In genomic region chr19:14003279-14004051, GRCh38 we compare ENCODE assay signal across 9 cellular contexts. TPM values are rescaled to one million over a fixed set of nuclear protein-coding genes. Genes with fewer than 3 reads are reported as not detected.
DNase-seq lines count a peak whose midpoint lies in the region; ATAC-seq, FAIRE-seq and TF ChIP-seq lines count a peak whose summit lies in the region.
"Had no signal": no experiment of that assay in that cellular context is flagged by ENCODE, and none has a peak within 500 bp of the region (broad histone marks: within the 10 kb centered on the region; RNA-seq: fewer than 3 reads in every experiment).

No MANE protein-coding gene starts in this region.

- peaks cover 49% of the 10 kb centered on the region for H3K4me1 Mint-ChIP-seq in activated CD4-positive, alpha-beta T cell treated with anti-CD3 and anti-CD28 coated beads, Interleukin-2, amount 10 ng/mL, durations not matched to agents 24 days and 14 days
- H3K4me1 Mint-ChIP-seq in astrocyte (ENCODE audit: low read depth, unreplicated experiment) = peaks cover 14% of the 10 kb centered on the region

- no peak overlapping the region for H3K9ac ChIP-seq in astrocyte (ENCODE audit: low read length)

- intact Hi-C loops in activated CD4-positive, alpha-beta T cell treated with anti-CD3 and anti-CD28 coated beads, Interleukin-2, amount 10 ng/mL, durations not matched to agents 24 days and 14 days (cut with micrococcal nuclease) = no loop called here
- intact Hi-C loops in right lobe of liver (cut with DNase I) = no loop called here
- intact Hi-C loops in testis (cut with DNase I; ENCODE audit: low total_unique reads) = no loop called here

- ATAC-seq in right lobe of liver (no peak), GM21825 (IDR thresholded peaks at IDR 0.05; ENCODE audit: unreplicated experiment) (no peak)
- ATAC-seq: A549 had no signal

- H3K27me3 Mint-ChIP-seq in activated CD4-positive, alpha-beta T cell treated with anti-CD3 and anti-CD28 coated beads, Interleukin-2, amount 10 ng/mL, durations not matched to agents 24 days and 14 days = no peaks in the 10 kb centered on the region
- H3K27me3 Mint-ChIP-seq in astrocyte (ENCODE audit: low read depth, unreplicated experiment) = no peaks in the 10 kb centered on the region

- H3K27me3 ChIP-seq in astrocyte (ENCODE audit: insufficient read depth, low read length) (no peaks in the 10 kb centered on the region), right lobe of liver (no peaks in the 10 kb centered on the region), testis (no peaks in the 10 kb centered on the region)

- H4K20me1 ChIP-seq in astrocyte (ENCODE audit: insufficient read depth, low read length) = peaks cover 19% of the 10 kb centered on the region

- H3K4me1 ChIP-seq in astrocyte (ENCODE audit: insufficient read depth, low read length) = peaks cover 4% of the 10 kb centered on the region
- peaks cover 0 to 16% (median 0%) of the 10 kb centered on the region in 4 donors for H3K4me1 ChIP-seq in right lobe of liver
- H3K4me1 ChIP-seq in testis = peaks cover 23% of the 10 kb centered on the region

- no peak overlapping the region for H3K27ac ChIP-seq in astrocyte (ENCODE audit: low read depth, low read length)
- H3K27ac ChIP-seq in right lobe of liver = peak overlapping the region; percentile 28 to 99 (median 43)
- H3K27ac ChIP-seq in testis = peak overlapping the region; percentile 92 to 94

- H3K79me2 ChIP-seq in astrocyte (ENCODE audit: insufficient read depth, low read length) = peaks cover 14% of the 10 kb centered on the region

- DNase-seq in activated CD4-positive, alpha-beta T cell treated with anti-CD3 and anti-CD28 coated beads, Interleukin-2, amount 10 ng/mL, durations not matched to agents 24 days and 14 days = peak; percentile 76
- no peak for DNase-seq in activated CD4-positive, alpha-beta T cell treated with anti-CD3 and anti-CD28 coated beads, Interleukin-2, amount 50 U/mL, for 1 hour
- DNase-seq in astrocyte (ENCODE audit: low read depth) = no peak
- no peak for DNase-seq in right lobe of liver
- DNase-seq in testis = no peak
- DNase-seq in dedifferentiated amniotic fluid mesenchymal stem cell (ENCODE audit: extremely low spot score) = no peak
- no peak for DNase-seq in A172 (ENCODE audit: low spot score)

- H3K9me3 ChIP-seq in astrocyte (ENCODE audit: insufficient read depth, low read depth, low read length) (peaks cover 7% of the 10 kb centered on the region), right lobe of liver (peaks cover 0 to 5% (median 0%) of the 10 kb centered on the region in 4 donors), testis (no peaks in the 10 kb centered on the region)

- H3K36me3 ChIP-seq in astrocyte (ENCODE audit: insufficient read depth, low read length) (no peaks in the 10 kb centered on the region), right lobe of liver (no peaks in the 10 kb centered on the region), testis (ENCODE audit: low read depth, missing control alignments) (no peaks in the 10 kb centered on the region)

- H3K36me3 Mint-ChIP-seq in activated CD4-positive, alpha-beta T cell treated with anti-CD3 and anti-CD28 coated beads, Interleukin-2, amount 10 ng/mL, durations not matched to agents 24 days and 14 days (ENCODE audit: low read depth) = peaks cover 18% of the 10 kb centered on the region
- H3K36me3 Mint-ChIP-seq in astrocyte (ENCODE audit: low read depth, unreplicated experiment) = peaks cover 12% of the 10 kb centered on the region

- no peak for FAIRE-seq in astrocyte (lab: Jason Lieb, UNC)
- FAIRE-seq: A549 had no signal

- WGBS in right lobe of liver (ENCODE audit: insufficient coverage, low coverage, low lambda C conversion rate, missing lambda C conversion rate) = 62% methylated on average over 9 of the region's 10 CpGs
- WGBS in testis, 2 donors = 51 to 55% methylated on average over 9 to 10 of the region's 10 CpGs

- TF ChIP-seq POLR2A in right lobe of liver (IDR thresholded peaks at IDR 0.05) = no peak
- no peak for TF ChIP-seq POLR2A in testis (IDR thresholded peaks at IDR 0.05)

- H3K4me2 ChIP-seq in astrocyte (ENCODE audit: low read length) = no peak overlapping the region
- H3K4me2 ChIP-seq: A549 had no signal

- peak overlapping the region; percentile 74 for H3K4me3 Mint-ChIP-seq in activated CD4-positive, alpha-beta T cell treated with anti-CD3 and anti-CD28 coated beads, Interleukin-2, amount 10 ng/mL, durations not matched to agents 24 days and 14 days
- H3K4me3 Mint-ChIP-seq in astrocyte (ENCODE audit: unreplicated experiment) = peak overlapping the region; percentile 20

- no peak overlapping the region for H2AFZ ChIP-seq in astrocyte (ENCODE audit: low read depth, low read length)

- H3K9me3 Mint-ChIP-seq in activated CD4-positive, alpha-beta T cell treated with anti-CD3 and anti-CD28 coated beads, Interleukin-2, amount 10 ng/mL, durations not matched to agents 24 days and 14 days = no peaks in the 10 kb centered on the region
- H3K9me3 Mint-ChIP-seq in astrocyte (ENCODE audit: unreplicated experiment) = no peaks in the 10 kb centered on the region

- peak overlapping the region; percentile 97 for H3K27ac Mint-ChIP-seq in activated CD4-positive, alpha-beta T cell treated with anti-CD3 and anti-CD28 coated beads, Interleukin-2, amount 10 ng/mL, durations not matched to agents 24 days and 14 days
- H3K27ac Mint-ChIP-seq in astrocyte (ENCODE audit: unreplicated experiment) = peak overlapping the region; percentile 41

- TF ChIP-seq CTCF in astrocyte (IDR thresholded peaks at IDR 0.05; ENCODE audit: insufficient read depth, low read depth, low read length) = no peak
- no peak for TF ChIP-seq CTCF in right lobe of liver (IDR thresholded peaks at IDR 0.05)
- TF ChIP-seq CTCF in testis (IDR thresholded peaks at IDR 0.05) = no peak

- H3K4me3 ChIP-seq in astrocyte (ENCODE audit: insufficient read depth, low read depth, low read length) (no peak overlapping the region), right lobe of liver (no peak overlapping the region), testis (no peak overlapping the region)
- H3K4me3 ChIP-seq: A549 had no signal

RNA-seq across cellular contexts. Expression of gene RFX1, which starts 2.7 kb away (rescaled TPM):
- total RNA-seq in activated CD4-positive, alpha-beta T cell treated with anti-CD3 and anti-CD28 coated beads, Interleukin-2, amount 10 ng/mL, durations not matched to agents 24 days and 14 days = 17.0 and 18.0 TPM in 2 replicates
- total RNA-seq in astrocyte (11.8 and 13.0 TPM in 2 replicates), right lobe of liver (1 to 10 TPM; 2.5 to 9.3 (median 5.7) TPM), testis (10 to 100 TPM; 18.3 to 24.2 TPM)
- 40.9 TPM for polyA plus RNA-seq in testis (ENCODE audit: insufficient read depth, low read depth, low replicate concordance)
- total RNA-seq in A172 (2014; rRNA removed; shearing (Covaris generic)) = 1.7 and 2.2 TPM in 2 replicates

RNA-seq across cellular contexts. Expression of gene RLN3, which starts 24.5 kb away (rescaled TPM):
- not detected in 2 replicates for total RNA-seq in activated CD4-positive, alpha-beta T cell treated with anti-CD3 and anti-CD28 coated beads, Interleukin-2, amount 10 ng/mL, durations not matched to agents 24 days and 14 days
- not detected in 2 replicates for total RNA-seq in astrocyte
- not detected for total RNA-seq in right lobe of liver
- total RNA-seq in testis = not detected
- polyA plus RNA-seq in testis (ENCODE audit: insufficient read depth, low read depth, low replicate concordance) = 1.7 TPM
- total RNA-seq in A172 (2014; rRNA removed; shearing (Covaris generic)) = not detected in 2 replicates
- polyA plus RNA-seq: A549 had no signal

RNA-seq across cellular contexts. Expression of gene IL27RA, which starts 28.1 kb away (rescaled TPM):
- total RNA-seq in activated CD4-positive, alpha-beta T cell treated with anti-CD3 and anti-CD28 coated beads, Interleukin-2, amount 10 ng/mL, durations not matched to agents 24 days and 14 days = 81.6 and 86.4 TPM in 2 replicates
- total RNA-seq in astrocyte (5.7 and 6.3 TPM in 2 replicates), right lobe of liver (1 to 10 TPM; 1.1 to 3.0 (median 1.5) TPM), testis (1 to 10 TPM; 3.5 to 4.9 TPM)
- 5.2 TPM for polyA plus RNA-seq in testis (ENCODE audit: insufficient read depth, low read depth, low replicate concordance)
- total RNA-seq in A172 (2014; rRNA removed; shearing (Covaris generic)) = 11.9 and 14.0 TPM in 2 replicates

RNA-seq across cellular contexts. Expression of gene DCAF15, which starts 51.2 kb away (rescaled TPM):
- total RNA-seq in activated CD4-positive, alpha-beta T cell treated with anti-CD3 and anti-CD28 coated beads, Interleukin-2, amount 10 ng/mL, durations not matched to agents 24 days and 14 days = 61.5 and 63.2 TPM in 2 replicates
- 29.6 and 32.2 TPM in 2 replicates for total RNA-seq in astrocyte
- 1 to 10 TPM; 5.6 to 8.7 (median 7.7) TPM for total RNA-seq in right lobe of liver
- total RNA-seq in testis = 10 to 100 TPM; 79.3 to 82.6 TPM
- 151 TPM for polyA plus RNA-seq in testis (ENCODE audit: insufficient read depth, low read depth, low replicate concordance)
- total RNA-seq in A172 (2014; rRNA removed; shearing (Covaris generic)) = 41.3 and 41.6 TPM in 2 replicates

RNA-seq across cellular contexts. Expression of gene PALM3, which starts 58.4 kb away (rescaled TPM):
- 0.28 TPM in 1 of 2 replicates, not detected in the other for total RNA-seq in activated CD4-positive, alpha-beta T cell treated with anti-CD3 and anti-CD28 coated beads, Interleukin-2, amount 10 ng/mL, durations not matched to agents 24 days and 14 days
- total RNA-seq in astrocyte = 1.2 and 1.6 TPM in 2 replicates
- 10 to 100 TPM in 4 of 6 experiments, 1 to 10 TPM in 2; 5.3 to 33.9 (median 17.0) TPM for total RNA-seq in right lobe of liver
- 10 to 100 TPM; 21.3 to 34.6 TPM for total RNA-seq in testis
- polyA plus RNA-seq in testis (ENCODE audit: insufficient read depth, low read depth, low replicate concordance) = 18.4 TPM
- 3.0 and 6.2 TPM in 2 replicates for total RNA-seq in A172 (2014; rRNA removed; shearing (Covaris generic))
